8 cellular contexts compared by ENCODE assay signal in genomic region chr3:129892486-129892856, GRCh38. TPM values are rescaled to one million over a fixed set of nuclear protein-coding genes. Genes with fewer than 3 reads are reported as not detected.
DNase-seq lines count a peak whose midpoint lies in the region; ATAC-seq, FAIRE-seq and TF ChIP-seq lines count a peak whose summit lies in the region.

No MANE protein-coding gene starts in this region.

- no peaks in the 10 kb centered on the region for H3K9me3 ChIP-seq in Peyer's patch

- no peaks in the 10 kb centered on the region for H3K36me3 ChIP-seq in Peyer's patch

- TF ChIP-seq POLR2A in Peyer's patch (IDR thresholded peaks at IDR 0.05) = no peak

- peak overlapping the region; percentile 79 to 87 for H3K27ac Mint-ChIP-seq in natural killer cell treated with Interleukin-12 subunit alpha and Interleukin-12 subunit beta and Interleukin-15 and Interleukin-18, amount 100 ng/mL, for 72 hours

- in situ Hi-C loops in KBM-7 (cut with MboI; ENCODE audit: low pct_unique_long_range_greater_than_20kb, low sequenced_read_pairs) = no loop called here

- H3K36me3 Mint-ChIP-seq in natural killer cell treated with Interleukin-12 subunit alpha and Interleukin-12 subunit beta and Interleukin-15 and Interleukin-18, amount 100 ng/mL, for 72 hours = no peaks in the 10 kb centered on the region

- no peaks in the 10 kb centered on the region for H3K9me3 Mint-ChIP-seq in natural killer cell treated with Interleukin-12 subunit alpha and Interleukin-12 subunit beta and Interleukin-15 and Interleukin-18, amount 100 ng/mL, for 72 hours

- peaks cover 27 to 43% of the 10 kb centered on the region in 2 donors for H3K4me1 Mint-ChIP-seq in natural killer cell treated with Interleukin-12 subunit alpha and Interleukin-12 subunit beta and Interleukin-15 and Interleukin-18, amount 100 ng/mL, for 72 hours (ENCODE audit: low read depth in 2 of 2)

- no peak for ATAC-seq in natural killer cell treated with Interleukin-12 subunit alpha and Interleukin-12 subunit beta and Interleukin-15 and Interleukin-18, amount 100 ng/mL, for 72 hours

- H3K4me3 Mint-ChIP-seq in natural killer cell treated with Interleukin-12 subunit alpha and Interleukin-12 subunit beta and Interleukin-15 and Interleukin-18, amount 100 ng/mL, for 72 hours = peak overlapping the region; percentile 85

- H3K27me3 ChIP-seq in Peyer's patch = no peaks in the 10 kb centered on the region

- no peak for DNase-seq in GM18507 (ENCODE audit: extremely low spot score, insufficient read length, low read depth)
- peak in 1 of 3 donors; percentile 19 for DNase-seq in Peyer's patch
- DNase-seq in choroid plexus epithelial cell (ENCODE audit: low read depth) = no peak
- no peak for DNase-seq in natural killer cell treated with Interleukin-12 subunit alpha and Interleukin-12 subunit beta and Interleukin-15 and Interleukin-18, amount 100 ng/mL, for 72 hours (ENCODE audit: low spot score)
- no peak for DNase-seq in foreskin melanocyte
- DNase-seq in NCI-H1092 treated with DMSO at 0.1 percent for 48 hours (lab: John Stamatoyannopoulos, UW) = no peak
- DNase-seq in KBM-7 = no peak
- no peak for DNase-seq in GM03348 (ENCODE audit: low spot score)

- TF ChIP-seq CTCF in Peyer's patch (IDR thresholded peaks at IDR 0.05) = no peak
- TF ChIP-seq CTCF in choroid plexus epithelial cell (conservative IDR thresholded peaks at IDR 0.05; ENCODE audit: low read depth, low read length) = no peak

- H3K4me3 ChIP-seq in Peyer's patch (peak overlapping the region; percentile 65 to 94 (median 88)), choroid plexus epithelial cell (ENCODE audit: low read depth, low read length) (peak overlapping the region; percentile 82)

- peaks cover 0 to 3% of the 10 kb centered on the region in 2 donors for H3K27me3 Mint-ChIP-seq in natural killer cell treated with Interleukin-12 subunit alpha and Interleukin-12 subunit beta and Interleukin-15 and Interleukin-18, amount 100 ng/mL, for 72 hours

- peaks cover 0 to 48% (median 3%) of the 10 kb centered on the region in 4 donors for H3K4me1 ChIP-seq in Peyer's patch

- FAIRE-seq in GM18507 (lab: Jason Lieb, UNC) = peak; percentile 42

- peak overlapping the region; percentile 83 to 95 (median 92) for H3K27ac ChIP-seq in Peyer's patch

RNA-seq across cellular contexts. Expression of gene TMCC1, which starts 1.0 kb away (rescaled TPM):
- total RNA-seq in Peyer's patch = 10 to 100 TPM; 12.9 to 33.1 (median 23.7) TPM
- total RNA-seq in natural killer cell treated with Interleukin-12 subunit alpha and Interleukin-12 subunit beta and Interleukin-15 and Interleukin-18, amount 100 ng/mL, for 72 hours = 10 to 100 TPM; 21.5 to 34.5 TPM
